2 cellular contexts compared by ENCODE assay signal in the genomic region with DNA sequence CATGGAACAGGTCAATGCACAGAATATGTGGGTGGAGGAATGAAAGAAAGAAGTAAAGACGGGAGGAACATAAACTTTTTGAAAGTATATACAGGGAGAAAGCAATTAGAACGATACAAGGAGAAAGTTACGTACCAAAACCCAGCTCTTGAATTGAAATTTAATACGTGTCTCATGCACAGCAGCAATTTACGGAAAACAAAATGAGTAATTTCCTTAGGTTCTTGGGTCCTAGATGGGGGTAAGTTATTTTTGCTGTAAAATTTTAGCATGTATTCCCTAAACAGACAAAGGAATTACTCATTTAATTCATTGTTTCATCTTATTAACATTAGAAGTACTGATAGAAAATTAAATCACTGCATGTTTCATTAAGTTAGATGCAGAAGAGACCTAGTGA.
"Had no signal": no experiment of that assay in that cellular context is flagged by ENCODE, and none has a peak within 500 bp of the region (broad histone marks: within the 10 kb centered on the region; RNA-seq: fewer than 3 reads in every experiment).

No MANE protein-coding gene starts in this region.

- DNase-seq: GDM1, GF-D8 had no signal
